ENCODE assay signal across 8 cellular contexts in the genomic region with DNA sequence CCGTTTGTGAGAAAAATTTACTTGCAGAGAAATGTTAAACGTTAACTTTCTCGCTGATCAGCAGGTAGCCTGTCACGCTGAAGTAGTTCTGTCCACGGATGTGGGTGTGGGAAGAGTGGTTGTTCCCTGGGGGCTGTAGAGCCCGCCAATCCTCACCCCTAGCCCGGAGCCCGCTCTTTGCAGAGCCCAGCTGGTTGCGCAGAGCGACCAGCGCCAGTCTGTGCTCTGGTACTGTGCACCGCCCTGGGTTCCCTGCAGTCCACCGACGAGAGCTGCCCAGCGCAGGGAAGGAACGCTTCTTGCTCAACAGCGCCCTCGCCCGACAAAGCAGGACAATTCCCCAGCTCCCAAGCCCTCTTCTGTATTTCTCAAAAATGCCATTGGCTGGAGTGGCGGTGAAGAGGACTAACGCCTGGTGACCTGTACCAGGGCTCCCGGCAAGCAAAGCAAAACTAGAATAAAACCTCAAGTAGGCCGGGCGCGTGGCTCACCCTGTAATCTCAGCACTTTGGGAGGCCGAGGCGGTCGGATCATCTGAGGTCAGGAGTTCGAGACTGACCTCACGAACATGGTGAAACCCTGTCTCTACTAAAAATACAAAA. TPM values are rescaled to one million over a fixed set of nuclear protein-coding genes. Genes with fewer than 3 reads are reported as not detected.
DNase-seq lines count a peak whose midpoint lies in the region; ATAC-seq and TF ChIP-seq lines count a peak whose summit lies in the region.

No MANE protein-coding gene starts in this region.

- ATAC-seq in GM19023 (IDR thresholded peaks at IDR 0.05; ENCODE audit: unreplicated experiment) (peak; percentile 85), HG03354 (IDR thresholded peaks at IDR 0.05; ENCODE audit: poor library complexity, severe bottlenecking, unreplicated experiment) (peak; percentile 97), left colon (peak; percentile 96)

- intact Hi-C loops in left colon (cut with DNase I, micrococcal nuclease): no loop called here

- TF ChIP-seq CTCF in AG09319 (IDR thresholded peaks at IDR 0.05; ENCODE audit: low read depth, low read length): peak; percentile 87
- peak; percentile 95 for TF ChIP-seq CTCF in choroid plexus epithelial cell (conservative IDR thresholded peaks at IDR 0.05; ENCODE audit: low read depth, low read length)

- peak; percentile 48 for DNase-seq in AG09319 (ENCODE audit: extremely low read depth, low read depth)
- DNase-seq in NCI-H446 (lab: John Stamatoyannopoulos, UW): peak; percentile 39 to 88
- peak; percentile 67 to 75 for DNase-seq in activated CD4-positive, alpha-beta T cell treated with anti-CD3 and anti-CD28 coated beads for 24 hours (ENCODE audit: low read depth in 2 of 2)
- DNase-seq in choroid plexus epithelial cell (ENCODE audit: low read depth): peak; percentile 91
- DNase-seq in left colon: peak; percentile 84 to 88
- peak; percentile 61 for DNase-seq in stimulated activated CD4-positive, alpha-beta T cell treated with anti-CD3 and anti-CD28 coated beads, Interleukin-2, amount 100 ng/mL, for 4 hours (ENCODE audit: low read depth)

- peak overlapping the region; percentile 51 for H3K4me3 ChIP-seq in choroid plexus epithelial cell (ENCODE audit: low read depth, low read length)

RNA-seq across cellular contexts. Expression of gene RIPPLY3, which starts 3.3 kb away (rescaled TPM):
- under 1 TPM in 1 of 2 donors, not detected in 1; 0.11 TPM for total RNA-seq in left colon

RNA-seq across cellular contexts. Expression of gene HLCS, which starts 43.4 kb away (rescaled TPM):
- 10 to 100 TPM; 14.1 to 18.8 TPM for total RNA-seq in left colon

Comparison
In these comparisons a context has a peak if more than half of its experiments do, and no peak if none do; other contexts are left out.
1. Peak in every context shown above with its lines: DNase-seq, ATAC-seq and H3K4me3 ChIP-seq.